Comparison of ENCODE assay signal across 9 cellular contexts in the genomic region with DNA sequence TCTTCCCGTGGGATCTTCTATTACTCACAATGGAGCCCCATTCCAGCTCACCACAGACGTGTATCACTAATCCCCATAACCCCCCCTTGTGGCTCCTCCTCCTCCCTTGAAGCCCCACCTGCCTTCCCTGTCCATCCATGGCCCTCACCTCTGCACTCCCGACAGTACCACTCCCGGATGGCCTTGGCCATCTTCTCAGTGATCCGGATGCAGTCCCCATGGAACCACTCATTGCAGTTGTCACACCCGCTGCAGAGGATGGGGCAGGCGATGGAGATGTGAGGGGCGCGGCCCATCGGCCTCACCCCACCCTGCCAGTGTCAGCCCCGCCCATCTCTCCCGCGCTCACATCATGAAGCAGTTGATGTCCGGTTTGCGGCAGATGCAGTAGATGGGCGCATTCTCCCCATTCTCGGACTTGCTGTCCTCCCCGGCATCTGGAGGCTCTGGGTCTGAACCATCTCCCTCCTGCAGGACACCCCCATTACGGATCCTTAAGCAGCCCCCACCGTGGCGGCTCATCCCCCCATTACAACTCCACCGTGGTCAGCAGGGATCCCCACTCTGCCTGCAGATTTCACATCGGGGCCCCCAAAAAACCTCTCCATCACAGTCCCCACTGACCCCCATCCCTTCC. TPM values are rescaled to one million over a fixed set of nuclear protein-coding genes. Genes with fewer than 3 reads are reported as not detected.
DNase-seq lines count a peak whose midpoint lies in the region; FAIRE-seq and TF ChIP-seq lines count a peak whose summit lies in the region.
"Had no signal": no experiment of that assay in that cellular context is flagged by ENCODE, and none has a peak within 500 bp of the region (broad histone marks: within the 10 kb centered on the region; RNA-seq: fewer than 3 reads in every experiment).

No MANE protein-coding gene starts in this region.

- H3K4me1 ChIP-seq in kidney (ENCODE audit: control insufficient read depth in 1 of 2, insufficient read depth in 1 of 2, low read depth in 1 of 2, low read length in 2 of 2) (peaks cover 5 to 7% of the 10 kb centered on the region in 2 donors), stomach (peaks cover 6 to 32% (median 24%) of the 10 kb centered on the region in 4 donors)

- intact Hi-C loops in kidney (cut with DNase I) (no loop called here), stomach (cut with DNase I; ENCODE audit: low total_unique reads) (no loop called here)

- WGBS in stomach, 5 donors, result 12 to 23% (median 15%) methylated on average over 15 to 23 of the region's 23 CpGs

- peak overlapping the region; percentile 64 to 92 for H3K9ac ChIP-seq in kidney (ENCODE audit: low read length in 2 of 2)

- H3K4me3 ChIP-seq in kidney (ENCODE audit: low read length in 2 of 2) (peak overlapping the region; percentile 91 to 97), stomach (peak overlapping the region; percentile 70 to 89 (median 75))

- H3K36me3 ChIP-seq in kidney (ENCODE audit: control insufficient read depth in 1 of 2, insufficient read depth in 2 of 2, low read length in 2 of 2) (peaks cover 10 to 13% of the 10 kb centered on the region in 2 donors), stomach (peaks cover 27 to 41% (median 40%) of the 10 kb centered on the region in 4 donors)

- H3K27me3 ChIP-seq in stomach, result no peaks in the 10 kb centered on the region

- peak; percentile 58 for DNase-seq in DMS 273 (lab: John Stamatoyannopoulos, UW; ENCODE audit: unreplicated experiment)
- DNase-seq in DMS 273 treated with DMSO at 0.1 percent for 48 hours (lab: John Stamatoyannopoulos, UW), result no peak
- peak; percentile 72 for DNase-seq in NCI-H146 (lab: John Stamatoyannopoulos, UW)
- peak; percentile 57 for DNase-seq in amniotic epithelial cell (ENCODE audit: low read depth)
- peak; percentile 80 for DNase-seq in kidney
- no peak for DNase-seq in stomach
- DNase-seq in KG1 (lab: John Stamatoyannopoulos, UW), result no peak
- no peak for DNase-seq in NCI-H2171 treated with DMSO at 0.1 percent for 48 hours (lab: John Stamatoyannopoulos, UW)

- FAIRE-seq in kidney (lab: Jason Lieb, UNC), result no peak
- FAIRE-seq: A204.1 had no signal

- H3K9me3 ChIP-seq in kidney (ENCODE audit: control insufficient read depth in 1 of 2, low read length in 2 of 2), result no peaks in the 10 kb centered on the region
- no peaks in the 10 kb centered on the region for H3K9me3 ChIP-seq in stomach

- TF ChIP-seq EP300 in stomach (IDR thresholded peaks at IDR 0.05), result no peak

- TF ChIP-seq CTCF in kidney (IDR thresholded peaks at IDR 0.05; ENCODE audit: borderline replicate concordance, extremely low read depth, insufficient read depth) (no peak), stomach (IDR thresholded peaks at IDR 0.05) (no peak)

- no peak for TF ChIP-seq POLR2A in stomach (IDR thresholded peaks at IDR 0.05)

- H3K27ac ChIP-seq in kidney (ENCODE audit: low read depth in 2 of 2, low read length in 2 of 2) (peak overlapping the region in 1 of 2 donors; percentile 75), stomach (peak overlapping the region; percentile 84 to 92 (median 90))

RNA-seq across cellular contexts. Expression of gene CXXC1, which starts 1.0 kb away (rescaled TPM):
- total RNA-seq in kidney (88.7 TPM), stomach (100 to 1,000 TPM in 3 of 5 donors, 10 to 100 TPM in 2; 31.9 to 195 (median 112) TPM)
- polyA plus RNA-seq in kidney (ENCODE audit: insufficient read depth, low read depth, low replicate concordance) (39.0 TPM), stomach (10 to 100 TPM; 56.1 to 78.5 (median 64.4) TPM)

RNA-seq across cellular contexts. Expression of gene MBD1, which starts 5.2 kb away (rescaled TPM):
- total RNA-seq in kidney, result 79.3 TPM
- 24.7 TPM for polyA plus RNA-seq in kidney (ENCODE audit: insufficient read depth, low read depth, low replicate concordance)
- 100 to 1,000 TPM in 1 of 5 donors, 10 to 100 TPM in 4; 54.6 to 162 (median 74.7) TPM for total RNA-seq in stomach
- polyA plus RNA-seq in stomach, result 10 to 100 TPM; 27.0 to 32.2 (median 30.0) TPM

RNA-seq across cellular contexts. Expression of gene CFAP53, which starts 20.2 kb away (rescaled TPM):
- 1.3 TPM for total RNA-seq in kidney
- 3.9 TPM for polyA plus RNA-seq in kidney (ENCODE audit: insufficient read depth, low read depth, low replicate concordance)
- 1 to 10 TPM in 1 of 5 donors, not detected in 4; 4.1 TPM for total RNA-seq in stomach
- polyA plus RNA-seq in stomach, result under 1 TPM; 0.25 to 0.85 (median 0.61) TPM

Comparison
In these comparisons a context has a peak if more than half of its experiments do, and no peak if none do; other contexts are left out.
1. DNase-seq: peak in DMS 273 (single experiment), NCI-H146 (single experiment), amniotic epithelial cell (single experiment) and kidney (single experiment); none in DMS 273 treated with DMSO at 0.1 percent for 48 hours (single experiment), stomach (single experiment), KG1 (single experiment) and NCI-H2171 treated with DMSO at 0.1 percent for 48 hours (single experiment).